ENCODE assay signal across 8 cellular contexts in genomic region chr7:92246363-92247101, GRCh38. TPM values are rescaled to one million over a fixed set of nuclear protein-coding genes. Genes with fewer than 3 reads are reported as not detected.
A peak's percentile ranks its signal among the peaks of the same experiment; 100 is the strongest.
DNase-seq lines count a peak whose midpoint lies in the region; ATAC-seq and TF ChIP-seq lines count a peak whose summit lies in the region.

No MANE protein-coding gene starts in this region.

- DNase-seq in stimulated activated naive CD4-positive, alpha-beta T cell (lab: John Stamatoyannopoulos, UW): peak in 5 of 6 experiments; percentile 6 to 68 (median 35)
- no peak for DNase-seq in stimulated activated naive CD4-positive, alpha-beta T cell treated with Interleukin-2 at 50 U/mL for 16 hours (lab: John Stamatoyannopoulos, UW)
- DNase-seq in NAMALWA (ENCODE audit: low spot score): peak; percentile 81
- peak; percentile 66 for DNase-seq in activated CD8-positive, alpha-beta memory T cell treated with anti-CD3 and anti-CD28 coated beads, Interleukin-2, amount 10 ng/mL, durations not matched to agents 7 days and 5 days
- DNase-seq in esophagus squamous epithelium (lab: John Stamatoyannopoulos, UW): no peak
- DNase-seq in naive B cell: no peak
- peak in 1 of 2 donors; percentile 86 for DNase-seq in vagina (ENCODE audit: extremely low spot score in 2 of 2)

- no peaks in the 10 kb centered on the region for H3K9me3 Mint-ChIP-seq in activated CD8-positive, alpha-beta memory T cell treated with anti-CD3 and anti-CD28 coated beads, Interleukin-2, amount 10 ng/mL, durations not matched to agents 7 days and 5 days (ENCODE audit: low read depth)
- no peaks in the 10 kb centered on the region for H3K9me3 Mint-ChIP-seq in naive B cell

- peaks cover 0 to 3% (median 0%) of the 10 kb centered on the region in 3 donors for H3K36me3 ChIP-seq in esophagus squamous epithelium
- H3K36me3 ChIP-seq in vagina: peaks cover 0 to under 1% of the 10 kb centered on the region in 2 donors

- peaks cover 46% of the 10 kb centered on the region for H3K4me1 Mint-ChIP-seq in activated CD8-positive, alpha-beta memory T cell treated with anti-CD3 and anti-CD28 coated beads, Interleukin-2, amount 10 ng/mL, durations not matched to agents 7 days and 5 days
- H3K4me1 Mint-ChIP-seq in naive B cell: peaks cover 38 to 48% (median 41%) of the 10 kb centered on the region in 3 donors

- intact Hi-C loops in esophagus squamous epithelium (cut with DNase I) (loop anchor here (10.0 kb wide), 1 partner anchor 112 kb away; the partner anchor contains the start of gene CYP51A1), vagina (cut with DNase I) (no loop called here)

- TF ChIP-seq CTCF in esophagus squamous epithelium (IDR thresholded peaks at IDR 0.05) (no peak), vagina (IDR thresholded peaks at IDR 0.05) (no peak)

- H3K27me3 Mint-ChIP-seq in activated CD8-positive, alpha-beta memory T cell treated with anti-CD3 and anti-CD28 coated beads, Interleukin-2, amount 10 ng/mL, durations not matched to agents 7 days and 5 days: no peaks in the 10 kb centered on the region
- no peaks in the 10 kb centered on the region for H3K27me3 Mint-ChIP-seq in naive B cell

- peak overlapping the region; percentile 90 for H3K4me3 Mint-ChIP-seq in activated CD8-positive, alpha-beta memory T cell treated with anti-CD3 and anti-CD28 coated beads, Interleukin-2, amount 10 ng/mL, durations not matched to agents 7 days and 5 days
- peak overlapping the region; percentile 90 to 96 (median 94) for H3K4me3 Mint-ChIP-seq in naive B cell

- 0% methylated on average over 20 to 23 of the region's 34 CpGs for WGBS in esophagus squamous epithelium, 2 donors

- H3K4me1 ChIP-seq in esophagus squamous epithelium: peaks cover 6 to 52% (median 19%) of the 10 kb centered on the region in 3 donors
- H3K4me1 ChIP-seq in vagina: peaks cover 43% of the 10 kb centered on the region

- H3K27ac ChIP-seq in esophagus squamous epithelium (peak overlapping the region; percentile 91 to 97 (median 94)), vagina (peak overlapping the region; percentile 94)

- H3K9me3 ChIP-seq in esophagus squamous epithelium (no peaks in the 10 kb centered on the region), vagina (no peaks in the 10 kb centered on the region)

- TF ChIP-seq POLR2A in esophagus squamous epithelium (IDR thresholded peaks at IDR 0.05) (no peak), vagina (IDR thresholded peaks at IDR 0.05) (no peak)

- ATAC-seq in HG02588 (IDR thresholded peaks at IDR 0.05; ENCODE audit: unreplicated experiment): peak; percentile 26
- ATAC-seq in activated CD8-positive, alpha-beta memory T cell treated with anti-CD3 and anti-CD28 coated beads, Interleukin-2, amount 10 ng/mL, durations not matched to agents 7 days and 5 days: peak; percentile 52
- ATAC-seq in naive B cell (ENCODE audit: low read depth in 2 of 2): peak; percentile 25 to 29

- H3K27me3 ChIP-seq in esophagus squamous epithelium (no peaks in the 10 kb centered on the region), vagina (no peaks in the 10 kb centered on the region)

- CTCF ChIA-PET in activated CD8-positive, alpha-beta memory T cell treated with anti-CD3 and anti-CD28 coated beads, Interleukin-2, amount 10 ng/mL, durations not matched to agents 7 days and 5 days (lab: Charles Lee): interaction anchor here (0.8 to 3.4 kb wide), 8 partner anchors 46 to 306 kb away, joined by 3 to 31 read pairs (median 3); partner anchors contain the start of genes AKAP9 and GATAD1

- peak overlapping the region; percentile 71 to 97 (median 92) for H3K4me3 ChIP-seq in esophagus squamous epithelium
- H3K4me3 ChIP-seq in vagina: peak overlapping the region; percentile 95 to 96

- peak overlapping the region; percentile 91 for H3K27ac Mint-ChIP-seq in activated CD8-positive, alpha-beta memory T cell treated with anti-CD3 and anti-CD28 coated beads, Interleukin-2, amount 10 ng/mL, durations not matched to agents 7 days and 5 days
- H3K27ac Mint-ChIP-seq in naive B cell: peak overlapping the region; percentile 64 to 99 (median 91)

- peaks cover 17% of the 10 kb centered on the region for H3K36me3 Mint-ChIP-seq in activated CD8-positive, alpha-beta memory T cell treated with anti-CD3 and anti-CD28 coated beads, Interleukin-2, amount 10 ng/mL, durations not matched to agents 7 days and 5 days
- no peaks in the 10 kb centered on the region for H3K36me3 Mint-ChIP-seq in naive B cell

RNA-seq across cellular contexts. Expression of gene ANKIB1, which starts 0.8 kb away (rescaled TPM):
- 10 to 100 TPM; 55.2 to 73.3 TPM for total RNA-seq in activated CD8-positive, alpha-beta memory T cell treated with anti-CD3 and anti-CD28 coated beads, Interleukin-2, amount 10 ng/mL, durations not matched to agents 7 days and 5 days
- total RNA-seq in esophagus squamous epithelium (10 to 100 TPM; 16.0 to 34.3 (median 21.7) TPM), vagina (27.7 TPM)
- 10 to 100 TPM in 3 of 6 donors, 1 to 10 TPM in 3; 5.2 to 15.4 (median 9.8) TPM for polyA plus RNA-seq in naive B cell (ENCODE audit: low read depth in 6 of 6)

RNA-seq across cellular contexts. Expression of gene KRIT1, which starts 0.8 kb away (rescaled TPM):
- total RNA-seq in activated CD8-positive, alpha-beta memory T cell treated with anti-CD3 and anti-CD28 coated beads, Interleukin-2, amount 10 ng/mL, durations not matched to agents 7 days and 5 days: 10 to 100 TPM; 45.4 to 46.4 TPM
- 10 to 100 TPM; 33.9 to 81.5 (median 56.8) TPM for total RNA-seq in esophagus squamous epithelium
- polyA plus RNA-seq in naive B cell (ENCODE audit: low read depth in 6 of 6): 10 to 100 TPM; 14.5 to 23.8 (median 19.6) TPM
- 94.5 TPM for total RNA-seq in vagina

Comparison
In these comparisons a context has a peak if more than half of its experiments do, and no peak if none do; other contexts are left out.
1. DNase-seq: peak in stimulated activated naive CD4-positive, alpha-beta T cell (5 of 6), NAMALWA (single experiment) and activated CD8-positive, alpha-beta memory T cell treated with anti-CD3 and anti-CD28 coated beads, Interleukin-2, amount 10 ng/mL, durations not matched to agents 7 days and 5 days (single experiment); none in stimulated activated naive CD4-positive, alpha-beta T cell treated with Interleukin-2 at 50 U/mL for 16 hours (single experiment), esophagus squamous epithelium (single experiment) and naive B cell (single experiment).
2. Peak in every context shown above with its lines, with median percentiles within 50 percentile points of each other: ATAC-seq.